In genomic region chr7:150522931-150523330, GRCh38 we compare ENCODE assay signal across 9 cellular contexts. TPM values are rescaled to one million over a fixed set of nuclear protein-coding genes. Genes with fewer than 3 reads are reported as not detected.
DNase-seq lines count a peak whose midpoint lies in the region; ATAC-seq lines count a peak whose summit lies in the region.
"Not testable (repeated sequence)": the region's sequence is repeated elsewhere in the genome, so short reads cannot be mapped to it uniquely, and the experiment has no call there.
"Had no signal": no experiment of that assay in that cellular context is flagged by ENCODE, and none has a peak within 500 bp of the region (broad histone marks: within the 10 kb centered on the region; RNA-seq: fewer than 3 reads in every experiment).

No MANE protein-coding gene starts in this region.

- ATAC-seq in activated CD8-positive, alpha-beta T cell treated with anti-CD3 and anti-CD28 coated beads, Interleukin-2, amount 10 ng/mL, durations not matched to agents 7 days and 5 days; effector memory CD8-positive, alpha-beta T cell (replicated peaks): not testable (repeated sequence)

- peaks cover 29% of the 10 kb centered on the region for H3K9me3 Mint-ChIP-seq in T-helper 1 cell treated with Interleukin-12 subunit alpha and Interleukin-12 subunit beta and Interleukin-4 antibody, amounts not matched to agents 30 μg/mL and 1 μg/mL, for 36 hours
- peaks cover 20% of the 10 kb centered on the region for H3K9me3 Mint-ChIP-seq in activated CD8-positive, alpha-beta T cell treated with anti-CD3 and anti-CD28 coated beads, Interleukin-2, amount 10 ng/mL, durations not matched to agents 7 days and 5 days (ENCODE audit: insufficient read depth)
- H3K9me3 Mint-ChIP-seq in activated naive CD4-positive, alpha-beta T cell treated with anti-CD3 and anti-CD28 coated beads, Interleukin-2, amount 10 ng/mL, durations not matched to agents 7 days and 5 days, result peaks cover 36% of the 10 kb centered on the region
- H3K9me3 Mint-ChIP-seq in effector memory CD8-positive, alpha-beta T cell; stimulated activated naive CD8-positive, alpha-beta T cell treated with anti-CD3 and anti-CD28 coated beads, Interleukin-15, Interleukin-2, amounts not matched to agents 100 ng/mL and 50 ng/mL, for 24 hours: not testable (repeated sequence)

- not testable (repeated sequence) for H3K27me3 ChIP-seq in HUES48 (ENCODE audit: control insufficient read depth, insufficient read depth, low read length); iPS-20b (ENCODE audit: insufficient read depth, low read length)

- H3K27ac ChIP-seq in HUES48 (ENCODE audit: low read depth, low read length), result peak overlapping the region; percentile 47
- H3K27ac ChIP-seq in iPS-20b (ENCODE audit: low read length), result not testable (repeated sequence)

- H3K4me1 Mint-ChIP-seq in T-helper 1 cell treated with Interleukin-12 subunit alpha and Interleukin-12 subunit beta and Interleukin-4 antibody, amounts not matched to agents 30 μg/mL and 1 μg/mL, for 36 hours (ENCODE audit: low read depth), result peaks cover 42% of the 10 kb centered on the region
- peaks cover 42% of the 10 kb centered on the region for H3K4me1 Mint-ChIP-seq in activated CD8-positive, alpha-beta T cell treated with anti-CD3 and anti-CD28 coated beads, Interleukin-2, amount 10 ng/mL, durations not matched to agents 7 days and 5 days (ENCODE audit: low read depth)
- peaks cover 46% of the 10 kb centered on the region for H3K4me1 Mint-ChIP-seq in activated naive CD4-positive, alpha-beta T cell treated with anti-CD3 and anti-CD28 coated beads, Interleukin-2, amount 10 ng/mL, durations not matched to agents 7 days and 5 days
- H3K4me1 Mint-ChIP-seq in effector memory CD8-positive, alpha-beta T cell (ENCODE audit: low read depth in 2 of 2), result peaks cover 23 to 35% of the 10 kb centered on the region in 2 donors
- peaks cover 71% of the 10 kb centered on the region for H3K4me1 Mint-ChIP-seq in stimulated activated naive CD8-positive, alpha-beta T cell treated with anti-CD3 and anti-CD28 coated beads, Interleukin-15, Interleukin-2, amounts not matched to agents 100 ng/mL and 50 ng/mL, for 24 hours (ENCODE audit: low read depth)

- peak overlapping the region; percentile 84 for H3K4me3 Mint-ChIP-seq in T-helper 1 cell treated with Interleukin-12 subunit alpha and Interleukin-12 subunit beta and Interleukin-4 antibody, amounts not matched to agents 30 μg/mL and 1 μg/mL, for 36 hours
- peak overlapping the region; percentile 17 for H3K4me3 Mint-ChIP-seq in activated CD8-positive, alpha-beta T cell treated with anti-CD3 and anti-CD28 coated beads, Interleukin-2, amount 10 ng/mL, durations not matched to agents 7 days and 5 days
- H3K4me3 Mint-ChIP-seq in activated naive CD4-positive, alpha-beta T cell treated with anti-CD3 and anti-CD28 coated beads, Interleukin-2, amount 10 ng/mL, durations not matched to agents 7 days and 5 days, result peak overlapping the region; percentile 84
- H3K4me3 Mint-ChIP-seq in effector memory CD8-positive, alpha-beta T cell, result peak overlapping the region; percentile 60 to 98
- not testable (repeated sequence) for H3K4me3 Mint-ChIP-seq in stimulated activated naive CD8-positive, alpha-beta T cell treated with anti-CD3 and anti-CD28 coated beads, Interleukin-15, Interleukin-2, amounts not matched to agents 100 ng/mL and 50 ng/mL, for 24 hours

- not testable (repeated sequence) for H3K9me3 ChIP-seq in HUES48 (ENCODE audit: control insufficient read depth, insufficient read depth, low read length); iPS-20b (ENCODE audit: insufficient read depth, low read depth, low read length)

- CTCF ChIA-PET in activated CD8-positive, alpha-beta T cell treated with anti-CD3 and anti-CD28 coated beads, Interleukin-2, amount 10 ng/mL, durations not matched to agents 7 days and 5 days (lab: Charles Lee); activated naive CD4-positive, alpha-beta T cell treated with anti-CD3 and anti-CD28 coated beads, Interleukin-2, amount 10 ng/mL, durations not matched to agents 7 days and 5 days (lab: Charles Lee): not testable (repeated sequence)

- not testable (repeated sequence) for DNase-seq in activated CD8-positive, alpha-beta T cell treated with anti-CD3 and anti-CD28 coated beads, Interleukin-2, amount 10 ng/mL, durations not matched to agents 7 days and 5 days; activated naive CD4-positive, alpha-beta T cell treated with anti-CD3 and anti-CD28 coated beads, Interleukin-2, amount 10 ng/mL, durations not matched to agents 7 days and 5 days; effector memory CD8-positive, alpha-beta T cell

- peaks cover 16% of the 10 kb centered on the region for H3K4me1 ChIP-seq in HUES48 (ENCODE audit: control insufficient read depth, insufficient read depth, low read length)
- not testable (repeated sequence) for H3K4me1 ChIP-seq in iPS-20b (ENCODE audit: insufficient read depth, low read length)

- peak overlapping the region; percentile 5; the same call in 1 of the 2 replicates for H3K4me3 ChIP-seq in HUES48 (ENCODE audit: low read depth, low read length)
- H3K4me3 ChIP-seq in iPS-20b (ENCODE audit: low read length), result peak overlapping the region; percentile 47; the same call in 1 of the 2 replicates

- peaks cover 71% of the 10 kb centered on the region for H3K36me3 Mint-ChIP-seq in T-helper 1 cell treated with Interleukin-12 subunit alpha and Interleukin-12 subunit beta and Interleukin-4 antibody, amounts not matched to agents 30 μg/mL and 1 μg/mL, for 36 hours (ENCODE audit: low read depth)
- peaks cover 76% of the 10 kb centered on the region for H3K36me3 Mint-ChIP-seq in activated CD8-positive, alpha-beta T cell treated with anti-CD3 and anti-CD28 coated beads, Interleukin-2, amount 10 ng/mL, durations not matched to agents 7 days and 5 days (ENCODE audit: low read depth)
- peaks cover 75% of the 10 kb centered on the region for H3K36me3 Mint-ChIP-seq in activated naive CD4-positive, alpha-beta T cell treated with anti-CD3 and anti-CD28 coated beads, Interleukin-2, amount 10 ng/mL, durations not matched to agents 7 days and 5 days
- peaks cover 48% of the 10 kb centered on the region for H3K36me3 Mint-ChIP-seq in effector memory CD8-positive, alpha-beta T cell (ENCODE audit: insufficient read depth)
- peaks cover 21% of the 10 kb centered on the region for H3K36me3 Mint-ChIP-seq in stimulated activated naive CD8-positive, alpha-beta T cell treated with anti-CD3 and anti-CD28 coated beads, Interleukin-15, Interleukin-2, amounts not matched to agents 100 ng/mL and 50 ng/mL, for 24 hours (ENCODE audit: low read depth)

- not testable (repeated sequence) for H3K9ac ChIP-seq in HUES48 (ENCODE audit: low read depth, low read length); iPS-20b (ENCODE audit: low read depth, low read length)

- POLR2A ChIA-PET in activated CD8-positive, alpha-beta T cell treated with anti-CD3 and anti-CD28 coated beads, Interleukin-2, amount 10 ng/mL, durations not matched to agents 7 days and 5 days (lab: Charles Lee), result not testable (repeated sequence)

- H3K36me3 ChIP-seq in HUES48 (ENCODE audit: control insufficient read depth, insufficient read depth, low read length); iPS-20b (ENCODE audit: insufficient read depth, low read depth, low read length): not testable (repeated sequence)

- not testable (repeated sequence) for H3K27me3 Mint-ChIP-seq in T-helper 1 cell treated with Interleukin-12 subunit alpha and Interleukin-12 subunit beta and Interleukin-4 antibody, amounts not matched to agents 30 μg/mL and 1 μg/mL, for 36 hours (ENCODE audit: low read depth); activated CD8-positive, alpha-beta T cell treated with anti-CD3 and anti-CD28 coated beads, Interleukin-2, amount 10 ng/mL, durations not matched to agents 7 days and 5 days (ENCODE audit: low read depth); activated naive CD4-positive, alpha-beta T cell treated with anti-CD3 and anti-CD28 coated beads, Interleukin-2, amount 10 ng/mL, durations not matched to agents 7 days and 5 days; effector memory CD8-positive, alpha-beta T cell; stimulated activated naive CD8-positive, alpha-beta T cell treated with anti-CD3 and anti-CD28 coated beads, Interleukin-15, Interleukin-2, amounts not matched to agents 100 ng/mL and 50 ng/mL, for 24 hours

- H3K27ac Mint-ChIP-seq in T-helper 1 cell treated with Interleukin-12 subunit alpha and Interleukin-12 subunit beta and Interleukin-4 antibody, amounts not matched to agents 30 μg/mL and 1 μg/mL, for 36 hours, result peak overlapping the region; percentile 79
- not testable (repeated sequence) for H3K27ac Mint-ChIP-seq in activated CD8-positive, alpha-beta T cell treated with anti-CD3 and anti-CD28 coated beads, Interleukin-2, amount 10 ng/mL, durations not matched to agents 7 days and 5 days
- peak overlapping the region; percentile 35 for H3K27ac Mint-ChIP-seq in activated naive CD4-positive, alpha-beta T cell treated with anti-CD3 and anti-CD28 coated beads, Interleukin-2, amount 10 ng/mL, durations not matched to agents 7 days and 5 days
- H3K27ac Mint-ChIP-seq in effector memory CD8-positive, alpha-beta T cell, result peak overlapping the region; percentile 35 to 91
- peak overlapping the region; percentile 84 for H3K27ac Mint-ChIP-seq in stimulated activated naive CD8-positive, alpha-beta T cell treated with anti-CD3 and anti-CD28 coated beads, Interleukin-15, Interleukin-2, amounts not matched to agents 100 ng/mL and 50 ng/mL, for 24 hours

RNA-seq across cellular contexts. Expression of gene GIMAP7, which starts 8.3 kb away (rescaled TPM):
- total RNA-seq in activated CD8-positive, alpha-beta T cell treated with anti-CD3 and anti-CD28 coated beads, Interleukin-2, amount 10 ng/mL, durations not matched to agents 7 days and 5 days, result 100 to 1,000 TPM; 134 TPM
- total RNA-seq: Caco-2, HFFc6 had no signal

RNA-seq across cellular contexts. Expression of gene GIMAP4, which starts 44.3 kb away (rescaled TPM):
- 100 to 1,000 TPM; 174 to 186 TPM for total RNA-seq in activated CD8-positive, alpha-beta T cell treated with anti-CD3 and anti-CD28 coated beads, Interleukin-2, amount 10 ng/mL, durations not matched to agents 7 days and 5 days
- total RNA-seq: Caco-2, HFFc6 had no signal
